ENCODE assay signal across 8 cellular contexts in the genomic region with DNA sequence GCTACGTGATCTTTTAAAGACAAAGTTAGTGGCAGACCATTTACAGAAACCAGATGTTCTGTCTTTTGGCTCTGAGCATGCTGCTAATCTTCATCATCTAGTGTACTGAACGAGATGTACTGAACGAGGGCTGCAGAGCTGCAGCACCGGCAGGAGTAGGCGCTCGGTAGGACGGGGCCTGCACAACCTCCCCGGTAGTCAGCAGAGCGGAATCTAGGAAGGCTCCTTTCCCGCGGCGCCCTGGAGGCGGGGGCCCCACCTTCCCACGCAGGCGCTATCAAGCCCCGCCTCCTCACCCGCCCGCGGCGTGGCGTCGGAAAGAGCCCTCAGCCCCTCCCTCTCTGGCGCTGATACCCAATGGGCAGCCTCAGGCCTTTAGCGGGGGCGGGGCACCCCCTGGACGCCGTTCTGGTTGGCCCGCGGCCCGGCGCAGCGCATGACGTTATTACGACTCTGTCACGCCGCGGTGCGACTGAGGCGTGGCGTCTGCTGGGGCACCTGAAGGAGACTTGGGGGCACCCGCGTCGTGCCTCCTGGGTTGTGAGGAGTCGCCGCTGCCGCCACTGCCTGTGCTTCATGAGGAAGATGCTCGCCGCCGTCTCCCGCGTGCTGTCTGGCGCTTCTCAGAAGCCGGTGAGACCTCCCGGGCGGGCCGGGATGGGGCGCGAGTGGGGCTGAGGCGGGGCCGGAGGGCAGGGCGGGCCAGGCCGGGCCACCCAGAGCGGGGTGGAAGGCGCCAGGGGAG. TPM values are rescaled to one million over a fixed set of nuclear protein-coding genes. Genes with fewer than 3 reads are reported as not detected.
DNase-seq lines count a peak whose midpoint lies in the region; ATAC-seq and TF ChIP-seq lines count a peak whose summit lies in the region.

A gene (plus strand): TSS at position 466 of the 745 bp plus-strand sequence. CDS start 111 bp downstream, at position 577.

- intact Hi-C loops in ascending aorta (cut with DNase I), result loop anchor here (2.0 to 10.0 kb wide), 2 partner anchors 359 to 669 kb away; a partner anchor contains a TSS
- intact Hi-C loops in vagina (cut with DNase I), result no loop called here

- H3K9me3 ChIP-seq in ascending aorta (no peaks in the 10 kb centered on the region), right atrium auricular region (no peaks in the 10 kb centered on the region), vagina (no peaks in the 10 kb centered on the region)

- TF ChIP-seq CTCF in ascending aorta (IDR thresholded peaks at IDR 0.05) (no peak), right atrium auricular region (IDR thresholded peaks at IDR 0.05) (no peak), vagina (IDR thresholded peaks at IDR 0.05) (peak in 1 of 3 experiments; percentile 5)

- ATAC-seq in GM18502 (IDR thresholded peaks at IDR 0.05; ENCODE audit: poor library complexity, unreplicated experiment) (peak; percentile 98), HG02970 (IDR thresholded peaks at IDR 0.05; ENCODE audit: low FRiP score, unreplicated experiment) (peak; percentile 99)

- peak within 1 kb of the TSS; percentile 60 to 89 for H3K4me3 ChIP-seq in ascending aorta
- H3K4me3 ChIP-seq in right atrium auricular region, result peak within 1 kb of the TSS; percentile 67 to 78
- H3K4me3 ChIP-seq in vagina, result peak within 1 kb of the TSS; percentile 62 to 64

- no peaks in the 10 kb centered on the region for H3K27me3 Mint-ChIP-seq in T-helper 2 cell treated with Interferon-gamma antibody and Interleukin-4, amounts not matched to agents 5 μg/mL and 100 μg/mL, for 36 hours (ENCODE audit: low read depth)

- H3K4me3 Mint-ChIP-seq in T-helper 2 cell treated with Interferon-gamma antibody and Interleukin-4, amounts not matched to agents 5 μg/mL and 100 μg/mL, for 36 hours, result peak within 1 kb of the TSS; percentile 87

- H3K27ac Mint-ChIP-seq in T-helper 2 cell treated with Interferon-gamma antibody and Interleukin-4, amounts not matched to agents 5 μg/mL and 100 μg/mL, for 36 hours, result peak within 1 kb of the TSS; percentile 92

- H3K27me3 ChIP-seq in ascending aorta, result no peaks in the 10 kb centered on the region
- no peaks in the 10 kb centered on the region for H3K27me3 ChIP-seq in right atrium auricular region
- H3K27me3 ChIP-seq in vagina, result no peaks in the 10 kb centered on the region

- H3K4me1 ChIP-seq in ascending aorta (peaks cover 0 to 3% of the 10 kb centered on the region in 2 donors), right atrium auricular region (peaks cover 0 to 10% of the 10 kb centered on the region in 2 donors), vagina (peaks cover 14% of the 10 kb centered on the region)

- peak in 1 of 2 donors; percentile 35 for TF ChIP-seq POLR2A in vagina (IDR thresholded peaks at IDR 0.05)

- DNase-seq in NCI-H1930 (lab: John Stamatoyannopoulos, UW) (peak; percentile 83 to 94), ascending aorta (ENCODE audit: low spot score in 2 of 2) (peak; percentile 80 to 95), right atrium auricular region (ENCODE audit: low spot score) (peak; percentile 93), putamen (ENCODE audit: low spot score) (peak; percentile 92), vagina (ENCODE audit: extremely low spot score in 2 of 2) (peak in 1 of 2 donors; percentile 91)
- peak; percentile 90 for DNase-seq in T-helper 2 cell treated with Interferon-gamma antibody and Interleukin-4, amounts not matched to agents 5 μg/mL and 100 μg/mL, for 36 hours (ENCODE audit: low spot score)

- H3K27ac ChIP-seq in ascending aorta, result peak within 1 kb of the TSS; percentile 80 to 90
- H3K27ac ChIP-seq in right atrium auricular region, result peak within 1 kb of the TSS; percentile 86 to 94
- peak within 1 kb of the TSS; percentile 71 for H3K27ac ChIP-seq in vagina

- H3K36me3 ChIP-seq in ascending aorta (no peaks in the 10 kb centered on the region), right atrium auricular region (no peaks in the 10 kb centered on the region), vagina (no peaks in the 10 kb centered on the region)

- peaks cover 19% of the 10 kb centered on the region for H3K4me1 Mint-ChIP-seq in T-helper 2 cell treated with Interferon-gamma antibody and Interleukin-4, amounts not matched to agents 5 μg/mL and 100 μg/mL, for 36 hours (ENCODE audit: low read depth)

- H3K36me3 Mint-ChIP-seq in T-helper 2 cell treated with Interferon-gamma antibody and Interleukin-4, amounts not matched to agents 5 μg/mL and 100 μg/mL, for 36 hours (ENCODE audit: low read depth), result no peaks in the 10 kb centered on the region

- no peaks in the 10 kb centered on the region for H3K9me3 Mint-ChIP-seq in T-helper 2 cell treated with Interferon-gamma antibody and Interleukin-4, amounts not matched to agents 5 μg/mL and 100 μg/mL, for 36 hours

RNA-seq across cellular contexts. Expression of the gene that starts here (rescaled TPM):
- 30.9 TPM for total RNA-seq in ascending aorta
- total RNA-seq in right atrium auricular region, result 100 to 1,000 TPM; 149 to 194 TPM
- total RNA-seq in vagina, result 41.0 TPM
